Comparison of ENCODE assay signal across 1 cellular context in genomic region chr20:266604-267562, GRCh38.
TF ChIP-seq lines count a peak whose summit lies in the region.

No MANE protein-coding gene starts in this region.

TF ChIP-seq in HCT116, 20 proteins besides CTCF, POLR2A, EP300 and RAD21 (continued from another document):
- no peak for TF ChIP-seq ZBTB33 (IDR thresholded peaks at IDR 0.05; ENCODE audit: extremely low read depth, insufficient replicate concordance, low read length)
- TF ChIP-seq MAX (IDR thresholded peaks at IDR 0.05), result peak; percentile 57
- TF ChIP-seq ZFX (IDR thresholded peaks at IDR 0.05), result no peak; the same call in 1 of the 2 replicates
- no peak for TF ChIP-seq REST (IDR thresholded peaks at IDR 0.05; ENCODE audit: low read depth)
- peak; percentile 8 for TF ChIP-seq YY1 (IDR thresholded peaks at IDR 0.05; ENCODE audit: extremely low read depth, insufficient replicate concordance, low read depth, low read length)
